ENCODE assay signal across 8 cellular contexts in the genomic region with DNA sequence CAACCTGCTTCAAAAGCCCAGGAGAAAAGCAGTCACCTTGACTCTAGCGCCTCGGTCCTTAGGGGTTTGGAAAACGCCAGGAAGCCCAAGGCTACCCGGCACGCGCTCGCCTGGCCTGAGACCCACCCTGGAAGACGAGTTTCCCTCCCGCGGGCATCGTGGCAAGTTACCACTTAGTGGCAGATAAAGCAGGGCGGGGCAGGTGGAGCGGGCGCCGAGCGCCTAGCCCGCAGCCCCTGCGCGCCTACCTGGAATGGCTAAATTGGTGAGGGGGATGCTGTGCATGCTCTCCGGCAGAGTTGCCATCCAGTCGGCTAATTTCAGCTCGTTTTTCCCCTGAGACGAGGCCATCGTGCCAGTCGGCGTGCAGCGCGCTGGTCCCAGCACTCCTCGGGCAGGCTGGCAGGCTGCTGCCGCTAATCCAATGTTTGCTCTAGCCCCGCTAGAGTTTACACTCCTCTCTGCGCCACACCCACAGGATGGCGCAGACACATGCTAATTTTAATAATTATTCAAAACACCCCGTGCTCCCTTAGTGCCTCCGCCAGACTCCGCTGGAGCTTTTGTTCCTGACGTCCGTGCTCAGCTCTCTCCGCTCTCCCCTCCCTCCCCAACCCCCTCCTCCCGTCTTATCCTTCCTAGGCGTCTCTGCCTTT. TPM values are rescaled to one million over a fixed set of nuclear protein-coding genes. Genes with fewer than 3 reads are reported as not detected.
DNase-seq lines count a peak whose midpoint lies in the region; ATAC-seq and TF ChIP-seq lines count a peak whose summit lies in the region.

A gene with protein sequence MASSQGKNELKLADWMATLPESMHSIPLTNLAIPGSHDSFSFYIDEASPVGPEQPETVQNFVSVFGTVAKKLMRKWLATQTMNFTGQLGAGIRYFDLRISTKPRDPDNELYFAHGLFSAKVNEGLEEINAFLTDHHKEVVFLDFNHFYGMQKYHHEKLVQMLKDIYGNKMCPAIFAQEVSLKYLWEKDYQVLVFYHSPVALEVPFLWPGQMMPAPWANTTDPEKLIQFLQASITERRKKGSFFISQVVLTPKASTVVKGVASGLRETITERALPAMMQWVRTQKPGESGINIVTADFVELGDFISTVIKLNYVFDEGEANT (minus strand): TSS at position 426 of the 656 bp plus-strand sequence. CDS start 75 bp downstream, at position 351.

- H3K36me3 Mint-ChIP-seq in Caco-2 (ENCODE audit: insufficient read depth, unreplicated experiment) (no peaks in the 10 kb centered on the region), endodermal cell (ENCODE audit: low read depth) (peaks cover 23% of the 10 kb centered on the region)

- ATAC-seq in mucosa of descending colon (peak; percentile 83), GM18520 (IDR thresholded peaks at IDR 0.05; ENCODE audit: unreplicated experiment) (no peak), HG03432 (IDR thresholded peaks at IDR 0.05; ENCODE audit: unreplicated experiment) (no peak)

- H3K4me3 Mint-ChIP-seq in Caco-2 (ENCODE audit: unreplicated experiment) (peak within 1 kb of the TSS; percentile 71), endodermal cell (peak within 1 kb of the TSS; percentile 90)

- intact Hi-C loops in Caco-2 (cut with micrococcal nuclease; ENCODE audit: unreplicated experiment): no loop called here
- intact Hi-C loops in mucosa of descending colon (cut with DNase I, micrococcal nuclease): no loop called here

- H3K4me1 Mint-ChIP-seq in Caco-2 (ENCODE audit: low read depth, unreplicated experiment) (no peaks in the 10 kb centered on the region), endodermal cell (peaks cover 43% of the 10 kb centered on the region)

- POLR2A ChIA-PET in Caco-2 (lab: Charles Lee): no interaction called here

- BruUV-seq in Caco-2 (replicated peaks; lab: Mats Ljungman, UMichigan): no TSS peak

- TF ChIP-seq CTCF in Caco-2 (IDR thresholded peaks at IDR 0.05; ENCODE audit: insufficient read depth in 1 of 2, low read depth in 1 of 2, low read length in 1 of 2, severe bottlenecking in 1 of 2, unreplicated experiment in 1 of 2): no peak
- no peak for TF ChIP-seq CTCF in endodermal cell (conservative IDR thresholded peaks at IDR 0.05)
- TF ChIP-seq CTCF in mucosa of descending colon (IDR thresholded peaks at IDR 0.05): no peak

- no peak within 1 kb of the TSS for H3K9ac ChIP-seq in endodermal cell (ENCODE audit: extremely low read depth, low read length, poor library complexity, severe bottlenecking)

- H3K4me1 ChIP-seq in Caco-2: 0 out of 2 replicates have a peak, but pooled peaks cover 3% of the 10 kb centered on the region
- H3K4me1 ChIP-seq in endodermal cell (ENCODE audit: control insufficient read depth, insufficient read depth, low read length): no peaks in the 10 kb centered on the region
- no peaks in the 10 kb centered on the region for H3K4me1 ChIP-seq in mucosa of descending colon (ENCODE audit: low read depth)

- peak within 1 kb of the TSS; percentile 14 for H3K27ac Mint-ChIP-seq in Caco-2 (ENCODE audit: unreplicated experiment)
- peak within 1 kb of the TSS; percentile 64 for H3K27ac Mint-ChIP-seq in endodermal cell

- H3K36me3 ChIP-seq in Caco-2 (ENCODE audit: control insufficient read depth, insufficient read depth, low read length) (no peaks in the 10 kb centered on the region), endodermal cell (ENCODE audit: control insufficient read depth, insufficient read depth, low read length) (no peaks in the 10 kb centered on the region), mucosa of descending colon (ENCODE audit: low read depth) (no peaks in the 10 kb centered on the region)

- H3K27me3 ChIP-seq in Caco-2 (replicated peaks; ENCODE audit: control insufficient read depth, insufficient read depth, low read length): no peaks in the 10 kb centered on the region
- no peaks in the 10 kb centered on the region for H3K27me3 ChIP-seq in endodermal cell (ENCODE audit: control insufficient read depth, insufficient read depth, low read length, poor library complexity, severe bottlenecking)

- WGBS in endodermal cell (ENCODE audit: insufficient coverage in 1 of 2, insufficient read length in 1 of 2), 2 experiments: 4 to 8% methylated on average over 17 to 41 of the region's 41 CpGs

- H3K9me3 ChIP-seq in Caco-2: no peaks in the 10 kb centered on the region; the same call in 1 of the 2 replicates
- no peaks in the 10 kb centered on the region for H3K9me3 ChIP-seq in endodermal cell (ENCODE audit: control insufficient read depth, low read length)
- H3K9me3 ChIP-seq in mucosa of descending colon: no peaks in the 10 kb centered on the region

- H3K27me3 Mint-ChIP-seq in Caco-2 (ENCODE audit: insufficient read depth, unreplicated experiment) (peaks cover 3% of the 10 kb centered on the region), endodermal cell (ENCODE audit: insufficient read depth) (peaks cover 35% of the 10 kb centered on the region)

- H3K4me3 ChIP-seq in Caco-2 (ENCODE audit: low read depth, low read length): peak within 1 kb of the TSS; percentile 37
- H3K4me3 ChIP-seq in endodermal cell (ENCODE audit: low read length): peak within 1 kb of the TSS; percentile 84
- H3K4me3 ChIP-seq in mucosa of descending colon: no peak within 1 kb of the TSS

- no peak within 1 kb of the TSS for H3K27ac ChIP-seq in endodermal cell (ENCODE audit: low read depth, low read length)

- CTCF ChIA-PET in Caco-2 (lab: Charles Lee): no interaction called here

- DNase-seq in Caco-2 (peak; percentile 31 to 39), NCI-H2171 treated with DMSO at 0.1 percent for 48 hours (lab: John Stamatoyannopoulos, UW) (peak; percentile 62), endodermal cell (peak; percentile 76), mucosa of descending colon (peak; percentile 14 to 41 (median 31)), dermis blood vessel endothelial cell (no peak)
- no peak for DNase-seq in stimulated activated CD4-positive, alpha-beta T cell treated with anti-CD3 and anti-CD28 coated beads, Interleukin-12 subunit alpha, Interleukin-12 subunit beta, amount 100 ng/mL, for 4 hours

- H3K9me3 Mint-ChIP-seq in Caco-2 (ENCODE audit: unreplicated experiment): no peaks in the 10 kb centered on the region
- no peaks in the 10 kb centered on the region for H3K9me3 Mint-ChIP-seq in endodermal cell

RNA-seq across cellular contexts. Expression of the gene that starts here (rescaled TPM):
- 0.14 and 0.20 TPM in 2 replicates for total RNA-seq in Caco-2 (2022)
- total RNA-seq in endodermal cell: 10 to 100 TPM; 41.8 to 43.3 TPM
- polyA plus RNA-seq in endodermal cell (2013, experiment 1 of 2): 1.9 TPM
- polyA plus RNA-seq in endodermal cell (2013, experiment 2 of 2): 2.0 TPM
- total RNA-seq in mucosa of descending colon: 1 to 10 TPM in 2 of 3 donors, under 1 TPM in 1; 0.29 to 1.6 (median 1.2) TPM
- total RNA-seq in dermis blood vessel endothelial cell: 0.19 and 0.51 TPM in 2 replicates

Comparison
In these comparisons a context has a peak if more than half of its experiments do, and no peak if none do; other contexts are left out.
1. RNA of the gene that starts here (total RNA-seq): 41.8 to 43.3 TPM in endodermal cell; 0.29 to 1.6 TPM in mucosa of descending colon, 0.19 to 0.51 TPM in dermis blood vessel endothelial cell and 0.14 to 0.20 TPM in Caco-2; every median in the first group is over 10 times any median in the second.
2. Peak in DNase-seq and H3K4me3 ChIP-seq in Caco-2; RNA of the gene not detected or under 1 TPM.
3. DNase-seq: peak in NCI-H2171 treated with DMSO at 0.1 percent for 48 hours (single experiment), endodermal cell (single experiment) and mucosa of descending colon (3 of 3); none in dermis blood vessel endothelial cell (single experiment) and stimulated activated CD4-positive, alpha-beta T cell treated with anti-CD3 and anti-CD28 coated beads, Interleukin-12 subunit alpha, Interleukin-12 subunit beta, amount 100 ng/mL, for 4 hours (single experiment).